Comparison of ENCODE assay signal across 9 cellular contexts in genomic region chr5:111550282-111551020, GRCh38. TPM values are rescaled to one million over a fixed set of nuclear protein-coding genes. Genes with fewer than 3 reads are reported as not detected.
A peak's percentile ranks its signal among the peaks of the same experiment; 100 is the strongest.
DNase-seq lines count a peak whose midpoint lies in the region; ATAC-seq, FAIRE-seq and TF ChIP-seq lines count a peak whose summit lies in the region.
"Had no signal": no experiment of that assay in that cellular context is flagged by ENCODE, and none has a peak within 500 bp of the region (broad histone marks: within the 10 kb centered on the region; RNA-seq: fewer than 3 reads in every experiment).

No MANE protein-coding gene starts in this region.

- intact Hi-C loops in activated T-helper 2 cell treated with anti-CD3 and anti-CD28 coated beads, Interferon-gamma antibody, Interleukin-2, Interleukin-4, amounts not matched to agents 10 μg/mL and 5 μg/mL and 100 μg/mL, durations not matched to agents 14 hours and 24 hours and 36 hours (cut with micrococcal nuclease), result loop anchor here (1.0 to 5.0 kb wide), 7 partner anchors 20 to 597 kb away; partner anchors contain the start of gene NREP

- H3K27ac Mint-ChIP-seq in activated T-helper 2 cell treated with anti-CD3 and anti-CD28 coated beads, Interferon-gamma antibody, Interleukin-2, Interleukin-4, amounts not matched to agents 10 μg/mL and 5 μg/mL and 100 μg/mL, durations not matched to agents 14 hours and 24 hours and 36 hours, result peak overlapping the region; percentile 29

- no peaks in the 10 kb centered on the region for H3K36me3 Mint-ChIP-seq in activated T-helper 2 cell treated with anti-CD3 and anti-CD28 coated beads, Interferon-gamma antibody, Interleukin-2, Interleukin-4, amounts not matched to agents 10 μg/mL and 5 μg/mL and 100 μg/mL, durations not matched to agents 14 hours and 24 hours and 36 hours (ENCODE audit: low read depth)

- H2AFZ ChIP-seq in osteoblast (ENCODE audit: low read length), result peak overlapping the region; percentile 45

- peaks cover 31% of the 10 kb centered on the region for H3K4me1 Mint-ChIP-seq in activated T-helper 2 cell treated with anti-CD3 and anti-CD28 coated beads, Interferon-gamma antibody, Interleukin-2, Interleukin-4, amounts not matched to agents 10 μg/mL and 5 μg/mL and 100 μg/mL, durations not matched to agents 14 hours and 24 hours and 36 hours (ENCODE audit: low read depth)

- peak; percentile 79 for TF ChIP-seq CTCF in osteoblast (IDR thresholded peaks at IDR 0.05; ENCODE audit: extremely low read depth, low read depth, low read length)
- peak; percentile 69 for TF ChIP-seq CTCF in thoracic aorta (IDR thresholded peaks at IDR 0.05)

- H3K27me3 ChIP-seq in osteoblast (ENCODE audit: insufficient read depth, low read length) (no peaks in the 10 kb centered on the region), thoracic aorta (replicated peaks; ENCODE audit: insufficient read depth) (no peaks in the 10 kb centered on the region)

- peak; percentile 96 for DNase-seq in EH (ENCODE audit: low read depth)
- peak; percentile 72 to 88 for DNase-seq in Kasumi-1 (lab: John Stamatoyannopoulos, UW)
- peak; percentile 83 for DNase-seq in RPMI8226
- peak; percentile 54 for DNase-seq in activated T-helper 2 cell treated with anti-CD3 and anti-CD28 coated beads, Interferon-gamma antibody, Interleukin-2, Interleukin-4, amounts not matched to agents 10 μg/mL and 5 μg/mL and 100 μg/mL, durations not matched to agents 14 hours and 24 hours and 36 hours (ENCODE audit: low spot score)
- peak in 1 of 2 donors; percentile 48 for DNase-seq in frontal cortex (ENCODE audit: low spot score in 2 of 2)
- DNase-seq in osteoblast (ENCODE audit: insufficient read length, low spot score, missing footprints), result peak; percentile 89
- DNase-seq in thoracic aorta (ENCODE audit: low spot score), result peak; percentile 76

- H3K36me3 ChIP-seq in osteoblast (ENCODE audit: insufficient read depth, low read length) (no peaks in the 10 kb centered on the region), thoracic aorta (no peaks in the 10 kb centered on the region)

- H3K9me3 Mint-ChIP-seq in activated T-helper 2 cell treated with anti-CD3 and anti-CD28 coated beads, Interferon-gamma antibody, Interleukin-2, Interleukin-4, amounts not matched to agents 10 μg/mL and 5 μg/mL and 100 μg/mL, durations not matched to agents 14 hours and 24 hours and 36 hours, result peaks cover 4% of the 10 kb centered on the region

- H3K4me3 ChIP-seq in osteoblast (ENCODE audit: insufficient read depth, low read length) (no peak overlapping the region), thoracic aorta (no peak overlapping the region)
- H3K4me3 ChIP-seq: skin epidermis had no signal

- peak; percentile 31 for FAIRE-seq in frontal cortex (lab: Jason Lieb, UNC)

- H3K4me3 Mint-ChIP-seq in activated T-helper 2 cell treated with anti-CD3 and anti-CD28 coated beads, Interferon-gamma antibody, Interleukin-2, Interleukin-4, amounts not matched to agents 10 μg/mL and 5 μg/mL and 100 μg/mL, durations not matched to agents 14 hours and 24 hours and 36 hours (ENCODE audit: low read depth), result no peak overlapping the region

- ATAC-seq in GM21786 (IDR thresholded peaks at IDR 0.05; ENCODE audit: unreplicated experiment) (peak; percentile 97), thoracic aorta (ENCODE audit: insufficient number of reproducible peaks, low FRiP score, low read depth) (peak; percentile 98)

- H3K9me3 ChIP-seq in osteoblast (ENCODE audit: low read depth, low read length), result no peaks in the 10 kb centered on the region
- no peaks in the 10 kb centered on the region for H3K9me3 ChIP-seq in thoracic aorta

- H3K4me2 ChIP-seq in osteoblast (ENCODE audit: insufficient read depth, low read length), result peak overlapping the region; percentile 41

- peak overlapping the region; percentile 38 for H3K27ac ChIP-seq in osteoblast (ENCODE audit: low read depth, low read length)
- H3K27ac ChIP-seq in thoracic aorta, result no peak overlapping the region

- H3K4me1 ChIP-seq in osteoblast (ENCODE audit: insufficient read depth, low read length) (peaks cover 26% of the 10 kb centered on the region), thoracic aorta (ENCODE audit: control insufficient read depth in 1 of 2, low read depth in 2 of 2) (peaks cover 7 to 14% of the 10 kb centered on the region in 2 donors)

- H3K27me3 Mint-ChIP-seq in activated T-helper 2 cell treated with anti-CD3 and anti-CD28 coated beads, Interferon-gamma antibody, Interleukin-2, Interleukin-4, amounts not matched to agents 10 μg/mL and 5 μg/mL and 100 μg/mL, durations not matched to agents 14 hours and 24 hours and 36 hours (ENCODE audit: low read depth), result peaks cover 2% of the 10 kb centered on the region

- H4K20me1 ChIP-seq in osteoblast (ENCODE audit: insufficient read depth, low read length), result no peaks in the 10 kb centered on the region

- H3K79me2 ChIP-seq in osteoblast (ENCODE audit: insufficient read depth, low read length), result no peaks in the 10 kb centered on the region

RNA-seq across cellular contexts. Expression of gene STARD4, which starts 38.1 kb away (rescaled TPM):
- total RNA-seq in activated T-helper 2 cell treated with anti-CD3 and anti-CD28 coated beads, Interferon-gamma antibody, Interleukin-2, Interleukin-4, amounts not matched to agents 10 μg/mL and 5 μg/mL and 100 μg/mL, durations not matched to agents 14 hours and 24 hours and 36 hours, result 222 and 230 TPM in 2 replicates
- total RNA-seq in frontal cortex (37.1 TPM), osteoblast (102 and 106 TPM in 2 replicates), thoracic aorta (10 to 100 TPM; 18.8 to 50.1 TPM)
